ENCODE assay signal across 19 cellular contexts in genomic region chr10:113228570-113228969, GRCh38.
DNase-seq lines count a peak whose midpoint lies in the region; ATAC-seq and TF ChIP-seq lines count a peak whose summit lies in the region.
"Had no signal": no experiment of that assay in that cellular context is flagged by ENCODE, and none has a peak within 500 bp of the region (broad histone marks: within the 10 kb centered on the region; RNA-seq: fewer than 3 reads in every experiment).

No MANE protein-coding gene starts in this region.

- H4K20me1 ChIP-seq in BLaER1 treated with 17β-estradiol and CSF1 and Interleukin-3, amounts not matched to agents 10 nM and 100 nM = no peaks in the 10 kb centered on the region

- TF ChIP-seq CTCF in esophagus muscularis mucosa (IDR thresholded peaks at IDR 0.05) (no peak), prostate gland (IDR thresholded peaks at IDR 0.05) (no peak)

- no peak overlapping the region for H3K9ac ChIP-seq in BLaER1 treated with 17β-estradiol and CSF1 and Interleukin-3, amounts not matched to agents 10 nM and 100 nM

- H3K27me3 ChIP-seq in BLaER1 treated with 17β-estradiol and CSF1 and Interleukin-3, amounts not matched to agents 10 nM and 100 nM = peaks cover 0 to 14% (median 0%) of the 10 kb centered on the region in 11 experiments; a peak in 5 of 22 replicates
- H3K27me3 ChIP-seq in esophagus muscularis mucosa (no peaks in the 10 kb centered on the region), prostate gland (replicated peaks; ENCODE audit: insufficient read depth) (no peaks in the 10 kb centered on the region), right cardiac atrium (ENCODE audit: control insufficient read depth, insufficient read depth) (no peaks in the 10 kb centered on the region)

- H3K4me2 ChIP-seq in BLaER1 treated with 17β-estradiol and CSF1 and Interleukin-3, amounts not matched to agents 10 nM and 100 nM = peak overlapping the region in 8 of 11 experiments; percentile 4 to 93 (median 66); a peak in 12 of 22 replicates

- no peak overlapping the region for H3K4me3 ChIP-seq in BLaER1 treated with 17β-estradiol and CSF1 and Interleukin-3, amounts not matched to agents 10 nM and 100 nM
- H3K4me3 ChIP-seq in esophagus muscularis mucosa = no peak overlapping the region
- H3K4me3 ChIP-seq in prostate gland = no peak overlapping the region
- H3K4me3 ChIP-seq in right cardiac atrium (ENCODE audit: low read length) = no peak overlapping the region

- no peaks in the 10 kb centered on the region for H3K36me3 ChIP-seq in BLaER1 treated with 17β-estradiol and CSF1 and Interleukin-3, amounts not matched to agents 10 nM and 100 nM
- H3K36me3 ChIP-seq in esophagus muscularis mucosa (no peaks in the 10 kb centered on the region), prostate gland (no peaks in the 10 kb centered on the region)

- 86% methylated on average over 8 of the region's 8 CpGs for WGBS in esophagus muscularis mucosa
- 83% methylated on average over 8 of the region's 8 CpGs for WGBS in prostate gland
- WGBS in right cardiac atrium = 84% methylated on average over 8 of the region's 8 CpGs

- no peak for TF ChIP-seq EP300 in esophagus muscularis mucosa (IDR thresholded peaks at IDR 0.05)

- intact Hi-C loops in esophagus muscularis mucosa (cut with DNase I) (no loop called here), prostate gland (cut with DNase I) (no loop called here), right cardiac atrium (cut with DNase I) (no loop called here)

- H3K9me3 ChIP-seq in BLaER1 treated with 17β-estradiol and CSF1 and Interleukin-3, amounts not matched to agents 10 nM and 100 nM (replicated peaks in 1 of 11) = peaks cover 0 to 4% (median 0%) of the 10 kb centered on the region in 11 experiments; a peak in 1 of 22 replicates
- H3K9me3 ChIP-seq in esophagus muscularis mucosa = no peaks in the 10 kb centered on the region
- no peaks in the 10 kb centered on the region for H3K9me3 ChIP-seq in prostate gland
- H3K9me3 ChIP-seq in right cardiac atrium (ENCODE audit: control insufficient read depth, low read length) = no peaks in the 10 kb centered on the region

- H3K27ac ChIP-seq in BLaER1 treated with 17β-estradiol and CSF1 and Interleukin-3, amounts not matched to agents 10 nM and 100 nM = no peak overlapping the region
- H3K27ac ChIP-seq in esophagus muscularis mucosa (replicated peaks in 1 of 4) = no peak overlapping the region
- no peak overlapping the region for H3K27ac ChIP-seq in prostate gland
- no peak overlapping the region for H3K27ac ChIP-seq in right cardiac atrium (ENCODE audit: low read length)
- H3K27ac ChIP-seq: VCaP had no signal

- TF ChIP-seq POLR2A in esophagus muscularis mucosa (IDR thresholded peaks at IDR 0.05; ENCODE audit: low read depth) (no peak), prostate gland (IDR thresholded peaks at IDR 0.05) (no peak)

- ATAC-seq in right cardiac atrium = no peak
- ATAC-seq: activated CD8-positive, alpha-beta T cell treated with anti-CD3 and anti-CD28 coated beads, Interleukin-2, amount 10 ng/mL, durations not matched to agents 7 days and 5 days; Panc1 had no signal

- peaks cover 19 to 97% (median 62%) of the 10 kb centered on the region in 10 experiments for H3K4me1 ChIP-seq in BLaER1 treated with 17β-estradiol and CSF1 and Interleukin-3, amounts not matched to agents 10 nM and 100 nM
- H3K4me1 ChIP-seq in esophagus muscularis mucosa (peaks cover 0 to 2% (median 0%) of the 10 kb centered on the region in 4 donors), prostate gland (replicated peaks) (no peaks in the 10 kb centered on the region), right cardiac atrium (ENCODE audit: control insufficient read depth, insufficient read depth, low read length) (no peaks in the 10 kb centered on the region)

- DNase-seq in LHCN-M2 (ENCODE audit: low read depth) (peak; percentile 34), esophagus muscularis mucosa (ENCODE audit: extremely low spot score) (peak; percentile 37), non-pigmented ciliary epithelial cell (ENCODE audit: low read depth) (peak; percentile 49), prostate gland (ENCODE audit: low spot score) (no peak), right cardiac atrium (no peak)
- DNase-seq in activated CD4-positive, alpha-beta T cell treated with anti-CD3 and anti-CD28 coated beads, Interleukin-2, amount 50 U/mL, for 1 hour = no peak
- DNase-seq in activated naive CD4-positive, alpha-beta T cell treated with Interleukin-2 at 50 U/mL for 16 hours = no peak
- DNase-seq: activated CD8-positive, alpha-beta T cell treated with anti-CD3 and anti-CD28 coated beads, Interleukin-2, amount 10 ng/mL, durations not matched to agents 7 days and 5 days; amygdala; C1 segment of cervical spinal cord; cortex of kidney; hippocampal formation; MV-4-11; naive B cell; NCI-H2081 treated with DMSO at 0.1 percent for 48 hours; NCI-H526 treated with DMSO at 0.1 percent for 48 hours had no signal

Comparison
In these comparisons a context has a peak if more than half of its experiments do, and no peak if none do; other contexts are left out.
1. DNase-seq: peak in LHCN-M2 (single experiment), esophagus muscularis mucosa (single experiment) and non-pigmented ciliary epithelial cell (single experiment); none in prostate gland (single experiment), right cardiac atrium (0 of 3), activated CD4-positive, alpha-beta T cell treated with anti-CD3 and anti-CD28 coated beads, Interleukin-2, amount 50 U/mL, for 1 hour (single experiment) and activated naive CD4-positive, alpha-beta T cell treated with Interleukin-2 at 50 U/mL for 16 hours (single experiment).